1 cellular context compared by ENCODE assay signal in genomic region chr5:115360036-115360685, GRCh38.
TF ChIP-seq lines count a peak whose summit lies in the region.

No MANE protein-coding gene starts in this region.

TF ChIP-seq in K562, 482 proteins besides CTCF, POLR2A, EP300 and RAD21 (continued from another document):
- TF ChIP-seq MLLT1 (IDR thresholded peaks at IDR 0.05) (no peak), FOSL1 (tag; conservative IDR thresholded peaks at IDR 0.05) (peak; percentile 82), MAFG (tag; conservative IDR thresholded peaks at IDR 0.05) (peak; percentile 69), EWSR1 (IDR thresholded peaks at IDR 0.05; ENCODE audit: borderline replicate concordance, low read depth, partially characterized antibody) (no peak), PBX2 (CRISPR knock-in tag; IDR thresholded peaks at IDR 0.05; ENCODE audit: low read depth) (no peak), PBX2 (tag; conservative IDR thresholded peaks at IDR 0.05; ENCODE audit: low read depth) (peak; percentile 45; the same call in 1 of the 2 replicates), ATF3 (IDR thresholded peaks at IDR 0.05) (peak; percentile 40; the same call in 1 of the 2 replicates), ATF3 (CRISPR knock-in tag; conservative IDR thresholded peaks at IDR 0.05) (no peak)
